Comparison of ENCODE assay signal across 13 cellular contexts in the genomic region with DNA sequence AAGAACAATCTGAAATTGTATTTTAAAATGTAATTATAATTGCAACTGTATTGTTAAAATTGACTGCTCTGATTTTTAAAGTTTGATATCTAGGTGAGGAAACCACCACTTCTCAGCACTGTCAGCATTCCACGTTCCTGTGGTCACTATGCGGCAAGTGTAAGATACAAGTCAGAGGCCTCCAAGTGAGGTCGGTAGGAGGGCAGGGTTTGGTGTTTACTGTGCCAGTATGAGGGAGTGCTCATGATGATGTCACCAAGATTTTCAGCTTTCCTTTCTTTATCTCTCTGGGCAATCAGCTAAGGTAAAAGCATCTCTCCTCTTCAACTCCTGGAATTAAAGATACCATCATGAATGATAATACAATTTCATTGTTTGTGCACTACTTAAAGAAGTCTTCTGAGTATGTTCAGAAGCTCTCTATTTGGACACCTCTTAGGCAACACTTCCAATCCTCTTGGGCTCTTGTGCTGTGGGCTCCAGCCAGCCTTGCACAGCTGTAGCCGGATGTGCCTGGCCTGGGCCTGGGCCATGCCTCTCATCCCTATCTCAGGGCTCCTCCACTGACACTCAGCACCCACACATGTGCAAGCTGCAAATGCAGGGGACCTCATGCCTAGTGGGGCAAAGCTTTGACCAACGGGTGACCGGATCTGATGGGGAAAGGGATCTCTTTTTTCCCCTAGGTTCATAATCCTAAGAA. TPM values are rescaled to one million over a fixed set of nuclear protein-coding genes. Genes with fewer than 3 reads are reported as not detected.
A peak's percentile ranks its signal among the peaks of the same experiment; 100 is the strongest.
DNase-seq lines count a peak whose midpoint lies in the region; ATAC-seq and FAIRE-seq lines count a peak whose summit lies in the region.
"Had no signal": no experiment of that assay in that cellular context is flagged by ENCODE, and none has a peak within 500 bp of the region (broad histone marks: within the 10 kb centered on the region; RNA-seq: fewer than 3 reads in every experiment).

No MANE protein-coding gene starts in this region.

- H3K9me3 Mint-ChIP-seq in activated naive CD4-positive, alpha-beta T cell treated with anti-CD3 and anti-CD28 coated beads, Interleukin-2, amount 50 U/mL, for 72 hours: no peaks in the 10 kb centered on the region

- no peaks in the 10 kb centered on the region for H3K36me3 ChIP-seq in small intestine (ENCODE audit: control insufficient read depth in 2 of 2, insufficient read depth in 2 of 2, low read length in 2 of 2)
- H3K36me3 ChIP-seq: neutrophil had no signal

- peaks cover 0 to 4% of the 10 kb centered on the region in 2 donors for H3K36me3 Mint-ChIP-seq in activated naive CD4-positive, alpha-beta T cell treated with anti-CD3 and anti-CD28 coated beads, Interleukin-2, amount 50 U/mL, for 72 hours

- peak; percentile 22 for DNase-seq in activated CD8-positive, alpha-beta memory T cell treated with anti-CD3 and anti-CD28 coated beads, Interleukin-2, amount 50 U/mL, for 1 hour (ENCODE audit: extremely low read depth)
- DNase-seq in activated CD8-positive, alpha-beta memory T cell treated with anti-CD3 and anti-CD28 coated beads for 24 hours: no peak
- DNase-seq in T-helper 1 cell: peak in 4 of 5 donors; percentile 18 to 84 (median 46)
- DNase-seq in activated naive CD4-positive, alpha-beta T cell treated with anti-CD3 and anti-CD28 coated beads, Interleukin-2, amount 50 U/mL, for 72 hours (ENCODE audit: low spot score in 2 of 2): no peak
- DNase-seq in small intestine: peak; percentile 31
- no peak for DNase-seq in OCI-M1 (lab: John Stamatoyannopoulos, UW)
- DNase-seq in effector CD4-positive, alpha-beta T cell: no peak
- no peak for DNase-seq in NCI-H1417 (lab: John Stamatoyannopoulos, UW)
- DNase-seq: dorsolateral prefrontal cortex, NCI-H1105 had no signal

- H3K27me3 ChIP-seq in small intestine (ENCODE audit: control insufficient read depth in 2 of 2, insufficient read depth in 2 of 2, low read length in 2 of 2): peaks cover 0 to 3% of the 10 kb centered on the region in 2 donors
- H3K27me3 ChIP-seq: dorsolateral prefrontal cortex, neutrophil had no signal

- H3K4me1 ChIP-seq in small intestine (ENCODE audit: control insufficient read depth in 2 of 2, insufficient read depth in 1 of 2, low read depth in 1 of 2, low read length in 1 of 2): no peaks in the 10 kb centered on the region

- H3K4me3 ChIP-seq in small intestine (ENCODE audit: low read depth in 1 of 2, low read length in 2 of 2): no peak overlapping the region
- H3K4me3 ChIP-seq: dorsolateral prefrontal cortex had no signal

- no peaks in the 10 kb centered on the region for H3K9me3 ChIP-seq in small intestine (ENCODE audit: control insufficient read depth, low read depth)
- H3K9me3 ChIP-seq: neutrophil had no signal

- peak; percentile 42 to 60 for ATAC-seq in activated naive CD4-positive, alpha-beta T cell treated with anti-CD3 and anti-CD28 coated beads, Interleukin-2, amount 50 U/mL, for 72 hours

- 66 to 73% (median 72%) methylated on average over 6 of the region's 6 CpGs for WGBS in small intestine, 3 donors

- no peak overlapping the region for H3K27ac Mint-ChIP-seq in activated naive CD4-positive, alpha-beta T cell treated with anti-CD3 and anti-CD28 coated beads, Interleukin-2, amount 50 U/mL, for 72 hours

- peak overlapping the region in 1 of 2 donors; percentile 35 for H3K27ac ChIP-seq in small intestine (ENCODE audit: low read depth in 1 of 2, low read length in 1 of 2)
- H3K27ac ChIP-seq: dorsolateral prefrontal cortex, neutrophil had no signal

- no peak for FAIRE-seq in small intestine (lab: Jason Lieb, UNC)
- FAIRE-seq: frontal cortex had no signal

RNA-seq across cellular contexts. Expression of a gene that starts 42.9 kb away (rescaled TPM):
- total RNA-seq in activated naive CD4-positive, alpha-beta T cell treated with anti-CD3 and anti-CD28 coated beads, Interleukin-2, amount 50 U/mL, for 72 hours: not detected
- polyA plus RNA-seq in small intestine: not detected
- total RNA-seq: frontal cortex, subcutaneous adipose tissue had no signal

Comparison
In these comparisons a context has a peak if more than half of its experiments do, and no peak if none do; other contexts are left out.
1. DNase-seq: peak in activated CD8-positive, alpha-beta memory T cell treated with anti-CD3 and anti-CD28 coated beads, Interleukin-2, amount 50 U/mL, for 1 hour (single experiment), T-helper 1 cell (4 of 5) and small intestine (single experiment); none in activated CD8-positive, alpha-beta memory T cell treated with anti-CD3 and anti-CD28 coated beads for 24 hours (single experiment), activated naive CD4-positive, alpha-beta T cell treated with anti-CD3 and anti-CD28 coated beads, Interleukin-2, amount 50 U/mL, for 72 hours (0 of 2), OCI-M1 (single experiment), effector CD4-positive, alpha-beta T cell (single experiment) and NCI-H1417 (0 of 3).